In the genomic region with DNA sequence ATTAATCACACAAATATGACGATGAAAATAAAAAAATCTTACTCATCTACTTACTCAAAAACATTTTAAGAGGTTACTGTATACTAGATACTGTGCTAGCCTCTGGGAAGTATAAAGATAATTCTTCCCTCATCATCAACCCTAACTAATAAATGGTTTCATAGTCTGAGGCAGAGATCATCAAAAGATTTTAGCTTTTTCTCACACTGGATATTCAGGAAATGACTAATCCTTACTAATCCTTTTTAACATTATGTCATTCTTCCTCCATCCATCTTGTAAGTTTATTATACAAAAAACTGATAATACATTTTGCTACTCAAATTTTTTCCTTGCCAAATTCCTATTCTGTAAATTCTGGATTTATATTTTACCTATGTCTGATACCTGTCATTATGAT, we compare ENCODE assay signal across 1 cellular context.
TF ChIP-seq lines count a peak whose summit lies in the region.

No MANE protein-coding gene starts in this region.

TF ChIP-seq in GM12878, 131 proteins besides CTCF, POLR2A, EP300 and RAD21 (continued from another document):
- TF ChIP-seq NR2C2 (IDR thresholded peaks at IDR 0.05; ENCODE audit: borderline replicate concordance, control insufficient read depth, insufficient read length, low read depth): no peak
- TF ChIP-seq, protein P1, sequence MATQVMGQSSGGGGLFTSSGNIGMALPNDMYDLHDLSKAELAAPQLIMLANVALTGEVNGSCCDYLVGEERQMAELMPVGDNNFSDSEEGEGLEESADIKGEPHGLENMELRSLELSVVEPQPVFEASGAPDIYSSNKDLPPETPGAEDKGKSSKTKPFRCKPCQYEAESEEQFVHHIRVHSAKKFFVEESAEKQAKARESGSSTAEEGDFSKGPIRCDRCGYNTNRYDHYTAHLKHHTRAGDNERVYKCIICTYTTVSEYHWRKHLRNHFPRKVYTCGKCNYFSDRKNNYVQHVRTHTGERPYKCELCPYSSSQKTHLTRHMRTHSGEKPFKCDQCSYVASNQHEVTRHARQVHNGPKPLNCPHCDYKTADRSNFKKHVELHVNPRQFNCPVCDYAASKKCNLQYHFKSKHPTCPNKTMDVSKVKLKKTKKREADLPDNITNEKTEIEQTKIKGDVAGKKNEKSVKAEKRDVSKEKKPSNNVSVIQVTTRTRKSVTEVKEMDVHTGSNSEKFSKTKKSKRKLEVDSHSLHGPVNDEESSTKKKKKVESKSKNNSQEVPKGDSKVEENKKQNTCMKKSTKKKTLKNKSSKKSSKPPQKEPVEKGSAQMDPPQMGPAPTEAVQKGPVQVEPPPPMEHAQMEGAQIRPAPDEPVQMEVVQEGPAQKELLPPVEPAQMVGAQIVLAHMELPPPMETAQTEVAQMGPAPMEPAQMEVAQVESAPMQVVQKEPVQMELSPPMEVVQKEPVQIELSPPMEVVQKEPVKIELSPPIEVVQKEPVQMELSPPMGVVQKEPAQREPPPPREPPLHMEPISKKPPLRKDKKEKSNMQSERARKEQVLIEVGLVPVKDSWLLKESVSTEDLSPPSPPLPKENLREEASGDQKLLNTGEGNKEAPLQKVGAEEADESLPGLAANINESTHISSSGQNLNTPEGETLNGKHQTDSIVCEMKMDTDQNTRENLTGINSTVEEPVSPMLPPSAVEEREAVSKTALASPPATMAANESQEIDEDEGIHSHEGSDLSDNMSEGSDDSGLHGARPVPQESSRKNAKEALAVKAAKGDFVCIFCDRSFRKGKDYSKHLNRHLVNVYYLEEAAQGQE (IDR thresholded peaks at IDR 0.05; ENCODE audit: low read depth, low read length): no peak
